Comparison of ENCODE assay signal across 12 cellular contexts in genomic region chr2:234146087-234146826, GRCh38.
DNase-seq lines count a peak whose midpoint lies in the region; ATAC-seq and TF ChIP-seq lines count a peak whose summit lies in the region.
"Had no signal": no experiment of that assay in that cellular context is flagged by ENCODE, and none has a peak within 500 bp of the region (broad histone marks: within the 10 kb centered on the region; RNA-seq: fewer than 3 reads in every experiment).

No MANE protein-coding gene starts in this region.

- 60 to 66% methylated on average over 8 of the region's 8 CpGs for WGBS in upper lobe of left lung, 2 donors
- 61% methylated on average over 8 of the region's 8 CpGs for WGBS in right cardiac atrium

- intact Hi-C loops in right cardiac atrium (cut with DNase I) = no loop called here

- TF ChIP-seq POLR2A in upper lobe of left lung (IDR thresholded peaks at IDR 0.05) = no peak

- POLR2A ChIA-PET in BJ (lab: Charles Lee) = no interaction called here

- no peak overlapping the region for H3K4me3 Mint-ChIP-seq in activated naive CD8-positive, alpha-beta T cell treated with anti-CD3 and anti-CD28 coated beads, Interleukin-2, amount 50 U/mL, for 24 hours
- H3K4me3 Mint-ChIP-seq: GM23338 had no signal

- H3K36me3 Mint-ChIP-seq in activated naive CD8-positive, alpha-beta T cell treated with anti-CD3 and anti-CD28 coated beads, Interleukin-2, amount 50 U/mL, for 24 hours (ENCODE audit: low read depth) = no peaks in the 10 kb centered on the region
- H3K36me3 Mint-ChIP-seq: activated naive CD4-positive, alpha-beta T cell treated with anti-CD3 and anti-CD28 coated beads, Interleukin-2, amount 50 U/mL, for 72 hours had no signal

- TF ChIP-seq EP300 in upper lobe of left lung (IDR thresholded peaks at IDR 0.05) = no peak

- TF ChIP-seq CTCF in BJ (IDR thresholded peaks at IDR 0.05; ENCODE audit: insufficient read depth, low read depth, low read length) = no peak
- TF ChIP-seq CTCF in upper lobe of left lung (IDR thresholded peaks at IDR 0.05) = no peak

- H3K27me3 ChIP-seq in BJ (ENCODE audit: control insufficient read depth, insufficient read depth, low read length) (no peaks in the 10 kb centered on the region), upper lobe of left lung (no peaks in the 10 kb centered on the region), right cardiac atrium (ENCODE audit: control insufficient read depth, insufficient read depth) (no peaks in the 10 kb centered on the region)
- H3K27me3 ChIP-seq: transverse colon had no signal

- H3K36me3 ChIP-seq in BJ (ENCODE audit: control insufficient read depth, insufficient read depth, low read length) (no peaks in the 10 kb centered on the region), upper lobe of left lung (no peaks in the 10 kb centered on the region)
- H3K36me3 ChIP-seq: transverse colon had no signal

- peak; percentile 59 for DNase-seq in BJ (ENCODE audit: low read depth)
- peak; percentile 5 for DNase-seq in HT-29 (ENCODE audit: low spot score)
- DNase-seq in activated naive CD8-positive, alpha-beta T cell treated with anti-CD3 and anti-CD28 coated beads, Interleukin-2, amount 50 U/mL, for 24 hours = no peak
- peak; percentile 94 for DNase-seq in kidney glomerular epithelial cell (lab: John Stamatoyannopoulos, UW)
- no peak for DNase-seq in NCI-H446 treated with DMSO at 0.1 percent for 48 hours (lab: John Stamatoyannopoulos, UW)
- DNase-seq in upper lobe of left lung = no peak
- DNase-seq in right cardiac atrium = no peak
- DNase-seq: transverse colon had no signal

- H3K4me1 ChIP-seq in upper lobe of left lung (no peaks in the 10 kb centered on the region), right cardiac atrium (ENCODE audit: control insufficient read depth, insufficient read depth, low read length) (no peaks in the 10 kb centered on the region)

- no peak overlapping the region for H3K27ac Mint-ChIP-seq in activated naive CD8-positive, alpha-beta T cell treated with anti-CD3 and anti-CD28 coated beads, Interleukin-2, amount 50 U/mL, for 24 hours
- H3K27ac Mint-ChIP-seq: GM23338 had no signal

- no peaks in the 10 kb centered on the region for H3K9me3 ChIP-seq in upper lobe of left lung
- H3K9me3 ChIP-seq in right cardiac atrium (ENCODE audit: control insufficient read depth, low read length) = no peaks in the 10 kb centered on the region
- H3K9me3 ChIP-seq: transverse colon had no signal

- ATAC-seq in activated naive CD8-positive, alpha-beta T cell treated with anti-CD3 and anti-CD28 coated beads, Interleukin-2, amount 50 U/mL, for 24 hours = peak; percentile 13
- no peak for ATAC-seq in GM21529 (IDR thresholded peaks at IDR 0.05; ENCODE audit: unreplicated experiment)
- ATAC-seq in upper lobe of left lung (ENCODE audit: low FRiP score in 2 of 2) = no peak
- ATAC-seq in right cardiac atrium = no peak
- ATAC-seq: GM23338, K562 had no signal

- H3K27ac ChIP-seq in upper lobe of left lung = no peak overlapping the region
- H3K27ac ChIP-seq in right cardiac atrium (ENCODE audit: low read length) = no peak overlapping the region
- H3K27ac ChIP-seq: transverse colon had no signal

- CTCF ChIA-PET in BJ (lab: Yijun Ruan, JAX) = interaction anchor here (1.2 to 1.7 kb wide), 2 partner anchors 10 to 106 kb away, joined by 3 to 9 read pairs; no protein-coding TSS in a partner anchor

- no peak overlapping the region for H3K4me3 ChIP-seq in BJ (ENCODE audit: low read depth, low read length)
- H3K4me3 ChIP-seq in upper lobe of left lung = no peak overlapping the region
- H3K4me3 ChIP-seq in right cardiac atrium (ENCODE audit: low read length) = no peak overlapping the region
- H3K4me3 ChIP-seq: GM23338, K562, transverse colon had no signal

- no peaks in the 10 kb centered on the region for H3K27me3 Mint-ChIP-seq in activated naive CD8-positive, alpha-beta T cell treated with anti-CD3 and anti-CD28 coated beads, Interleukin-2, amount 50 U/mL, for 24 hours

- H3K4me1 Mint-ChIP-seq in activated naive CD8-positive, alpha-beta T cell treated with anti-CD3 and anti-CD28 coated beads, Interleukin-2, amount 50 U/mL, for 24 hours = peaks cover 30% of the 10 kb centered on the region
- H3K4me1 Mint-ChIP-seq: GM23338 had no signal

- no peaks in the 10 kb centered on the region for H3K9me3 Mint-ChIP-seq in activated naive CD8-positive, alpha-beta T cell treated with anti-CD3 and anti-CD28 coated beads, Interleukin-2, amount 50 U/mL, for 24 hours
- H3K9me3 Mint-ChIP-seq: activated naive CD4-positive, alpha-beta T cell treated with anti-CD3 and anti-CD28 coated beads, Interleukin-2, amount 50 U/mL, for 72 hours; GM23338 had no signal

Comparison
In these comparisons a context has a peak if more than half of its experiments do, and no peak if none do; other contexts are left out.
1. DNase-seq: peak in BJ (single experiment), HT-29 (single experiment) and kidney glomerular epithelial cell (single experiment); none in activated naive CD8-positive, alpha-beta T cell treated with anti-CD3 and anti-CD28 coated beads, Interleukin-2, amount 50 U/mL, for 24 hours (single experiment), NCI-H446 treated with DMSO at 0.1 percent for 48 hours (single experiment), upper lobe of left lung (0 of 2) and right cardiac atrium (0 of 3).